1 cellular context compared by ENCODE assay signal in the genomic region with DNA sequence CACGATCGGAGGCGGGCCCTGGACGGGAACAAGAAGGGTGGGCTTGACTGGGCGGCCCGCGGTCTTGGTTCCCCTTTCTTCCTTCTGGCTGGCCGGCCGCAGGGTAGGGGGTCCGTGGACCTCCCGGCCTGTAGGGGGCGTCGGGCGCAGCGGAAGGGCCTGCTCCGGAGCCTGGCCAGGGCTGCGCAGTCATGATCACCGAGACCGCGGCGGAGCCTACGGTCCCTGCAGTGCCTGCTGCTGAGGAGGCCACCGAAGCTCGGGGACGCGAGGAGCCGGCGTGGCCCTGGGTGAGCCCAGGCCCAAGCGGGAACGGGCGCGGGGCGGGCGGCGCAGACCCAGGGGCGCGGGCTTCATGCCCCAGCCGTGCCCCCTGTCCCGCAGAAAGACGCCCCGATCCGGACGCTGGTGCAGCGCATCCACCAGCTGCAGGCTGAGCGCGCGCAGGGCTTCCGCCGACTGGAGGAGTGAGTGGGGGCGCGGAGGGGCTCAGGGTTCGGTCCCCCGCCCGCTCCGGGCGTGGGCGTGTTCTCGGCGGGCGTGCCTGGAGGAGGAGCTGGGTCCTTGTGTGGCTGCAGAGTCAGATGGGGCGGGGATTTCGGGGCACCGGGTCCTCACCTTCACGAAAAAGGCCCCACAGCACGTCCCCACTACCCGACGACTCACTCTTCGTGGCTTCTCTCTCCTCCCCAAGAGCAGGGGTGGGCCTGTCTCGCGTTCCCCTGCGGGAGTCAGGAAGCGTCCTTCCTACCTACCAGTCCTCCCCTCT.
A peak's percentile ranks its signal among the peaks of the same experiment; 100 is the strongest.
TF ChIP-seq lines count a peak whose summit lies in the region.

A gene (plus strand): TSS at position 188 of the 769 bp plus-strand sequence. CDS start 4 bp downstream, at position 192.

TF ChIP-seq in HepG2, 621 proteins besides CTCF, POLR2A, EP300 and RAD21 (continues in another document):
- TF ChIP-seq, protein P1, sequence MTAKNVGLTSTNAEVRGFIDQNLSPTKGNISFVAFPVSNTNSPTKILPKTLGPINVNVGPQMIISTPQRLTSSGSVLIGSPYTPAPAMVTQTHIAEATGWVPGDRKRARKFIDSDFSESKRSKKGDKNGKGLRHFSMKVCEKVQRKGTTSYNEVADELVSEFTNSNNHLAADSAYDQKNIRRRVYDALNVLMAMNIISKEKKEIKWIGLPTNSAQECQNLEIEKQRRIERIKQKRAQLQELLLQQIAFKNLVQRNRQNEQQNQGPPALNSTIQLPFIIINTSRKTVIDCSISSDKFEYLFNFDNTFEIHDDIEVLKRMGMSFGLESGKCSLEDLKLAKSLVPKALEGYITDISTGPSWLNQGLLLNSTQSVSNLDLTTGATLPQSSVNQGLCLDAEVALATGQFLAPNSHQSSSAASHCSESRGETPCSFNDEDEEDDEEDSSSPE (CRISPR knock-in tag; IDR thresholded peaks at IDR 0.05) = peak; percentile 46
- TF ChIP-seq CAMTA2 (CRISPR knock-in tag; IDR thresholded peaks at IDR 0.05; ENCODE audit: borderline replicate concordance) (no peak), GZF1 (CRISPR knock-in tag; IDR thresholded peaks at IDR 0.05) (no peak; the same call in none of the 2 replicates), ZNF121 (CRISPR knock-in tag; IDR thresholded peaks at IDR 0.05) (peak; percentile 82), YEATS4 (CRISPR knock-in tag; IDR thresholded peaks at IDR 0.05; ENCODE audit: borderline replicate concordance) (peak; percentile 70), ZNF652 (CRISPR knock-in tag; IDR thresholded peaks at IDR 0.05; ENCODE audit: borderline replicate concordance, low read depth) (no peak), MEIS1 (CRISPR knock-in tag; IDR thresholded peaks at IDR 0.05; ENCODE audit: borderline replicate concordance) (no peak), EED (CRISPR knock-in tag; IDR thresholded peaks at IDR 0.05) (peak; percentile 53; the same call in 1 of the 2 replicates), WIZ (CRISPR knock-in tag; IDR thresholded peaks at IDR 0.05) (no peak), NFE2L1 (CRISPR knock-in tag; IDR thresholded peaks at IDR 0.05; ENCODE audit: borderline replicate concordance) (peak; percentile 99), ZBTB38 (CRISPR knock-in tag; IDR thresholded peaks at IDR 0.05) (no peak; the same call in 1 of the 2 replicates), ZNF282 (IDR thresholded peaks at IDR 0.05; ENCODE audit: partially characterized antibody) (no peak), HNF4A (CRISPR knock-in tag; IDR thresholded peaks at IDR 0.05) (peak; percentile 28; the same call in 1 of the 2 replicates), CENPX (CRISPR knock-in tag; IDR thresholded peaks at IDR 0.05) (no peak), SRSF1 (optimal IDR thresholded peaks at IDR 0.05; ENCODE audit: low read depth, low read length) (peak; percentile 90), ZSCAN22 (CRISPR knock-in tag; IDR thresholded peaks at IDR 0.05) (no peak; the same call in 1 of the 2 replicates), MIXL1 (CRISPR knock-in tag; IDR thresholded peaks at IDR 0.05) (peak; percentile 53), HMG20B (CRISPR knock-in tag; conservative IDR thresholded peaks at IDR 0.05) (peak; percentile 61; the same call in 1 of the 2 replicates), ZNF703 (CRISPR knock-in tag; IDR thresholded peaks at IDR 0.05; ENCODE audit: borderline replicate concordance) (no peak), NFE2L2 (IDR thresholded peaks at IDR 0.05; ENCODE audit: low read length) (no peak), TRIM24 (CRISPR knock-in tag; IDR thresholded peaks at IDR 0.05) (no peak), MYC (CRISPR knock-in tag; IDR thresholded peaks at IDR 0.05; ENCODE audit: borderline replicate concordance) (peak; percentile 76), ZNF878 (CRISPR knock-in tag; IDR thresholded peaks at IDR 0.05) (no peak), FOXJ3 (CRISPR knock-in tag; IDR thresholded peaks at IDR 0.05; ENCODE audit: borderline replicate concordance) (no peak), TAF15 (IDR thresholded peaks at IDR 0.05; ENCODE audit: low read depth, low read length, poor library complexity, severe bottlenecking) (no peak), ZBTB7A (CRISPR knock-in tag; IDR thresholded peaks at IDR 0.05) (peak; percentile 91), DPF2 (CRISPR knock-in tag; IDR thresholded peaks at IDR 0.05; ENCODE audit: borderline replicate concordance, low read depth) (peak; percentile 22; the same call in 1 of the 2 replicates), ZFP90 (CRISPR knock-in tag; IDR thresholded peaks at IDR 0.05; ENCODE audit: borderline replicate concordance) (no peak; the same call in 1 of the 2 replicates), TBX3 (IDR thresholded peaks at IDR 0.05; ENCODE audit: borderline replicate concordance) (no peak), ZBTB8A (CRISPR knock-in tag; IDR thresholded peaks at IDR 0.05; ENCODE audit: borderline replicate concordance, low read depth) (no peak; the same call in 1 of the 2 replicates), HOXA9 (CRISPR knock-in tag; IDR thresholded peaks at IDR 0.05; ENCODE audit: borderline replicate concordance) (no peak)
- TF ChIP-seq, protein P2, sequence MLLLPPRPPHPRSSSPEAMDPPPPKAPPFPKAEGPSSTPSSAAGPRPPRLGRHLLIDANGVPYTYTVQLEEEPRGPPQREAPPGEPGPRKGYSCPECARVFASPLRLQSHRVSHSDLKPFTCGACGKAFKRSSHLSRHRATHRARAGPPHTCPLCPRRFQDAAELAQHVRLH (CRISPR knock-in tag; IDR thresholded peaks at IDR 0.05; ENCODE audit: borderline replicate concordance, low read depth) = peak; percentile 84; the same call in 1 of the 2 replicates
- TF ChIP-seq, protein P3, sequence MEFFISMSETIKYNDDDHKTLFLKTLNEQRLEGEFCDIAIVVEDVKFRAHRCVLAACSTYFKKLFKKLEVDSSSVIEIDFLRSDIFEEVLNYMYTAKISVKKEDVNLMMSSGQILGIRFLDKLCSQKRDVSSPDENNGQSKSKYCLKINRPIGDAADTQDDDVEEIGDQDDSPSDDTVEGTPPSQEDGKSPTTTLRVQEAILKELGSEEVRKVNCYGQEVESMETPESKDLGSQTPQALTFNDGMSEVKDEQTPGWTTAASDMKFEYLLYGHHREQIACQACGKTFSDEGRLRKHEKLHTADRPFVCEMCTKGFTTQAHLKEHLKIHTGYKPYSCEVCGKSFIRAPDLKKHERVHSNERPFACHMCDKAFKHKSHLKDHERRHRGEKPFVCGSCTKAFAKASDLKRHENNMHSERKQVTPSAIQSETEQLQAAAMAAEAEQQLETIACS (CRISPR knock-in tag; IDR thresholded peaks at IDR 0.05) = no peak; the same call in none of the 2 replicates
- TF ChIP-seq, protein P4, sequence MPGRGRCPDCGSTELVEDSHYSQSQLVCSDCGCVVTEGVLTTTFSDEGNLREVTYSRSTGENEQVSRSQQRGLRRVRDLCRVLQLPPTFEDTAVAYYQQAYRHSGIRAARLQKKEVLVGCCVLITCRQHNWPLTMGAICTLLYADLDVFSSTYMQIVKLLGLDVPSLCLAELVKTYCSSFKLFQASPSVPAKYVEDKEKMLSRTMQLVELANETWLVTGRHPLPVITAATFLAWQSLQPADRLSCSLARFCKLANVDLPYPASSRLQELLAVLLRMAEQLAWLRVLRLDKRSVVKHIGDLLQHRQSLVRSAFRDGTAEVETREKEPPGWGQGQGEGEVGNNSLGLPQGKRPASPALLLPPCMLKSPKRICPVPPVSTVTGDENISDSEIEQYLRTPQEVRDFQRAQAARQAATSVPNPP (CRISPR knock-in tag; IDR thresholded peaks at IDR 0.05) = peak; percentile 66
- TF ChIP-seq, protein P5, sequence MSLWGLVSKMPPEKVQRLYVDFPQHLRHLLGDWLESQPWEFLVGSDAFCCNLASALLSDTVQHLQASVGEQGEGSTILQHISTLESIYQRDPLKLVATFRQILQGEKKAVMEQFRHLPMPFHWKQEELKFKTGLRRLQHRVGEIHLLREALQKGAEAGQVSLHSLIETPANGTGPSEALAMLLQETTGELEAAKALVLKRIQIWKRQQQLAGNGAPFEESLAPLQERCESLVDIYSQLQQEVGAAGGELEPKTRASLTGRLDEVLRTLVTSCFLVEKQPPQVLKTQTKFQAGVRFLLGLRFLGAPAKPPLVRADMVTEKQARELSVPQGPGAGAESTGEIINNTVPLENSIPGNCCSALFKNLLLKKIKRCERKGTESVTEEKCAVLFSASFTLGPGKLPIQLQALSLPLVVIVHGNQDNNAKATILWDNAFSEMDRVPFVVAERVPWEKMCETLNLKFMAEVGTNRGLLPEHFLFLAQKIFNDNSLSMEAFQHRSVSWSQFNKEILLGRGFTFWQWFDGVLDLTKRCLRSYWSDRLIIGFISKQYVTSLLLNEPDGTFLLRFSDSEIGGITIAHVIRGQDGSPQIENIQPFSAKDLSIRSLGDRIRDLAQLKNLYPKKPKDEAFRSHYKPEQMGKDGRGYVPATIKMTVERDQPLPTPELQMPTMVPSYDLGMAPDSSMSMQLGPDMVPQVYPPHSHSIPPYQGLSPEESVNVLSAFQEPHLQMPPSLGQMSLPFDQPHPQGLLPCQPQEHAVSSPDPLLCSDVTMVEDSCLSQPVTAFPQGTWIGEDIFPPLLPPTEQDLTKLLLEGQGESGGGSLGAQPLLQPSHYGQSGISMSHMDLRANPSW (CRISPR knock-in tag; IDR thresholded peaks at IDR 0.05; ENCODE audit: borderline replicate concordance) = peak; percentile 73; the same call in 1 of the 2 replicates
- TF ChIP-seq, protein P6, sequence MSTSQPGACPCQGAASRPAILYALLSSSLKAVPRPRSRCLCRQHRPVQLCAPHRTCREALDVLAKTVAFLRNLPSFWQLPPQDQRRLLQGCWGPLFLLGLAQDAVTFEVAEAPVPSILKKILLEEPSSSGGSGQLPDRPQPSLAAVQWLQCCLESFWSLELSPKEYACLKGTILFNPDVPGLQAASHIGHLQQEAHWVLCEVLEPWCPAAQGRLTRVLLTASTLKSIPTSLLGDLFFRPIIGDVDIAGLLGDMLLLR (CRISPR knock-in tag; IDR thresholded peaks at IDR 0.05) = peak; percentile 81; the same call in 1 of the 2 replicates
- TF ChIP-seq, protein P7, sequence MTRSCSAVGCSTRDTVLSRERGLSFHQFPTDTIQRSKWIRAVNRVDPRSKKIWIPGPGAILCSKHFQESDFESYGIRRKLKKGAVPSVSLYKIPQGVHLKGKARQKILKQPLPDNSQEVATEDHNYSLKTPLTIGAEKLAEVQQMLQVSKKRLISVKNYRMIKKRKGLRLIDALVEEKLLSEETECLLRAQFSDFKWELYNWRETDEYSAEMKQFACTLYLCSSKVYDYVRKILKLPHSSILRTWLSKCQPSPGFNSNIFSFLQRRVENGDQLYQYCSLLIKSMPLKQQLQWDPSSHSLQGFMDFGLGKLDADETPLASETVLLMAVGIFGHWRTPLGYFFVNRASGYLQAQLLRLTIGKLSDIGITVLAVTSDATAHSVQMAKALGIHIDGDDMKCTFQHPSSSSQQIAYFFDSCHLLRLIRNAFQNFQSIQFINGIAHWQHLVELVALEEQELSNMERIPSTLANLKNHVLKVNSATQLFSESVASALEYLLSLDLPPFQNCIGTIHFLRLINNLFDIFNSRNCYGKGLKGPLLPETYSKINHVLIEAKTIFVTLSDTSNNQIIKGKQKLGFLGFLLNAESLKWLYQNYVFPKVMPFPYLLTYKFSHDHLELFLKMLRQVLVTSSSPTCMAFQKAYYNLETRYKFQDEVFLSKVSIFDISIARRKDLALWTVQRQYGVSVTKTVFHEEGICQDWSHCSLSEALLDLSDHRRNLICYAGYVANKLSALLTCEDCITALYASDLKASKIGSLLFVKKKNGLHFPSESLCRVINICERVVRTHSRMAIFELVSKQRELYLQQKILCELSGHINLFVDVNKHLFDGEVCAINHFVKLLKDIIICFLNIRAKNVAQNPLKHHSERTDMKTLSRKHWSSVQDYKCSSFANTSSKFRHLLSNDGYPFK (CRISPR knock-in tag; IDR thresholded peaks at IDR 0.05; ENCODE audit: borderline replicate concordance) = no peak
- TF ChIP-seq, protein P8, sequence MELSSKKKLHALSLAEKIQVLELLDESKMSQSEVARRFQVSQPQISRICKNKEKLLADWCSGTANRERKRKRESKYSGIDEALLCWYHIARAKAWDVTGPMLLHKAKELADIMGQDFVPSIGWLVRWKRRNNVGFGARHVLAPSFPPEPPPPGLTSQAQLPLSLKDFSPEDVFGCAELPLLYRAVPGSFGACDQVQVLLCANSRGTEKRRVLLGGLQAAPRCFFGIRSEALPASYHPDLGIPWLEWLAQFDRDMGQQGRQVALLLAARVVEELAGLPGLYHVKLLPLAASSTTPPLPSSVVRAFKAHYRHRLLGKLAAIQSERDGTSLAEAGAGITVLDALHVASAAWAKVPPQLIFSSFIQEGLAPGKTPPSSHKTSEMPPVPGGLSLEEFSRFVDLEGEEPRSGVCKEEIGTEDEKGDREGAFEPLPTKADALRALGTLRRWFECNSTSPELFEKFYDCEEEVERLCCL (CRISPR knock-in tag; IDR thresholded peaks at IDR 0.05; ENCODE audit: borderline replicate concordance) = no peak; the same call in 1 of the 2 replicates
- TF ChIP-seq, protein P9, sequence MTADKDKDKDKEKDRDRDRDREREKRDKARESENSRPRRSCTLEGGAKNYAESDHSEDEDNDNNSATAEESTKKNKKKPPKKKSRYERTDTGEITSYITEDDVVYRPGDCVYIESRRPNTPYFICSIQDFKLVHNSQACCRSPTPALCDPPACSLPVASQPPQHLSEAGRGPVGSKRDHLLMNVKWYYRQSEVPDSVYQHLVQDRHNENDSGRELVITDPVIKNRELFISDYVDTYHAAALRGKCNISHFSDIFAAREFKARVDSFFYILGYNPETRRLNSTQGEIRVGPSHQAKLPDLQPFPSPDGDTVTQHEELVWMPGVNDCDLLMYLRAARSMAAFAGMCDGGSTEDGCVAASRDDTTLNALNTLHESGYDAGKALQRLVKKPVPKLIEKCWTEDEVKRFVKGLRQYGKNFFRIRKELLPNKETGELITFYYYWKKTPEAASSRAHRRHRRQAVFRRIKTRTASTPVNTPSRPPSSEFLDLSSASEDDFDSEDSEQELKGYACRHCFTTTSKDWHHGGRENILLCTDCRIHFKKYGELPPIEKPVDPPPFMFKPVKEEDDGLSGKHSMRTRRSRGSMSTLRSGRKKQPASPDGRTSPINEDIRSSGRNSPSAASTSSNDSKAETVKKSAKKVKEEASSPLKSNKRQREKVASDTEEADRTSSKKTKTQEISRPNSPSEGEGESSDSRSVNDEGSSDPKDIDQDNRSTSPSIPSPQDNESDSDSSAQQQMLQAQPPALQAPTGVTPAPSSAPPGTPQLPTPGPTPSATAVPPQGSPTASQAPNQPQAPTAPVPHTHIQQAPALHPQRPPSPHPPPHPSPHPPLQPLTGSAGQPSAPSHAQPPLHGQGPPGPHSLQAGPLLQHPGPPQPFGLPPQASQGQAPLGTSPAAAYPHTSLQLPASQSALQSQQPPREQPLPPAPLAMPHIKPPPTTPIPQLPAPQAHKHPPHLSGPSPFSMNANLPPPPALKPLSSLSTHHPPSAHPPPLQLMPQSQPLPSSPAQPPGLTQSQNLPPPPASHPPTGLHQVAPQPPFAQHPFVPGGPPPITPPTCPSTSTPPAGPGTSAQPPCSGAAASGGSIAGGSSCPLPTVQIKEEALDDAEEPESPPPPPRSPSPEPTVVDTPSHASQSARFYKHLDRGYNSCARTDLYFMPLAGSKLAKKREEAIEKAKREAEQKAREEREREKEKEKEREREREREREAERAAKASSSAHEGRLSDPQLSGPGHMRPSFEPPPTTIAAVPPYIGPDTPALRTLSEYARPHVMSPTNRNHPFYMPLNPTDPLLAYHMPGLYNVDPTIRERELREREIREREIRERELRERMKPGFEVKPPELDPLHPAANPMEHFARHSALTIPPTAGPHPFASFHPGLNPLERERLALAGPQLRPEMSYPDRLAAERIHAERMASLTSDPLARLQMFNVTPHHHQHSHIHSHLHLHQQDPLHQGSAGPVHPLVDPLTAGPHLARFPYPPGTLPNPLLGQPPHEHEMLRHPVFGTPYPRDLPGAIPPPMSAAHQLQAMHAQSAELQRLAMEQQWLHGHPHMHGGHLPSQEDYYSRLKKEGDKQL (CRISPR knock-in tag; IDR thresholded peaks at IDR 0.05; ENCODE audit: low read depth) = 0 out of 2 replicates have a peak, but pooled peaks have one; percentile 19
